In the genomic region with DNA sequence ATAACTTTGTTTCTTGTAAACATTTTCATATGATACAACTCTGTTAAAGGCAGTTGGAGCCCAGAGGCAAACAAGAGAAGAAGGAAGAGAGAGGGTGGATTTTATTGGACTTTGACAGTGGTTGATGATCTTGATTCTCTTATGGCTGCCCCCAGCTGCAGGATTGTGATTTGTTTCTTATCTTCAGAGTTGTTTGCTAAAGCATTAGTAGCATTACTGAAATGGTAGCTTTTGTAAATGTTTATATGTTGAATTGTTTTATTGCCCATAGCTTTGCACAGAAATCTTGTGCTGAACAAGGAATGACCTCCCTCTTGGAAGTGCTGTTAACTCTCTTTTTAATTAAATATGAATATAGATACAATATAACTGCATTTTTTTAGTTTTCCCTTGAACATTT, we compare ENCODE assay signal across 20 cellular contexts.
A peak's percentile ranks its signal among the peaks of the same experiment; 100 is the strongest.
DNase-seq lines count a peak whose midpoint lies in the region; ATAC-seq and TF ChIP-seq lines count a peak whose summit lies in the region.
"Had no signal": no experiment of that assay in that cellular context is flagged by ENCODE, and none has a peak within 500 bp of the region (broad histone marks: within the 10 kb centered on the region; RNA-seq: fewer than 3 reads in every experiment).

No MANE protein-coding gene starts in this region.

- no peaks in the 10 kb centered on the region for H3K4me1 ChIP-seq in colonic mucosa
- peaks cover 5% of the 10 kb centered on the region for H3K4me1 ChIP-seq in mucosa of descending colon (ENCODE audit: low read depth)
- peaks cover 0 to 33% (median 22%) of the 10 kb centered on the region in 4 donors for H3K4me1 ChIP-seq in sigmoid colon

- TF ChIP-seq EP300 in sigmoid colon (IDR thresholded peaks at IDR 0.05), result no peak

- no peak overlapping the region for H3K9ac ChIP-seq in colonic mucosa (ENCODE audit: low read depth in 2 of 2, low read length in 2 of 2)

- intact Hi-C loops in colonic mucosa (cut with DNase I) (no loop called here), mucosa of descending colon (cut with DNase I, micrococcal nuclease) (no loop called here), sigmoid colon (cut with DNase I) (no loop called here)

- H3K36me3 ChIP-seq in colonic mucosa (no peaks in the 10 kb centered on the region), mucosa of descending colon (ENCODE audit: low read depth) (no peaks in the 10 kb centered on the region), sigmoid colon (no peaks in the 10 kb centered on the region)

- H3K4me3 ChIP-seq in colonic mucosa (no peak overlapping the region), mucosa of descending colon (no peak overlapping the region), sigmoid colon (no peak overlapping the region)
- H3K4me3 ChIP-seq: GM23338, SK-N-MC had no signal

- H3K27me3 ChIP-seq in colonic mucosa, result no peaks in the 10 kb centered on the region
- no peaks in the 10 kb centered on the region for H3K27me3 ChIP-seq in sigmoid colon

- ATAC-seq in mucosa of descending colon, result peak; percentile 77
- ATAC-seq in GM21423 (IDR thresholded peaks at IDR 0.05; ENCODE audit: unreplicated experiment), result no peak
- ATAC-seq: GM23338 had no signal

- TF ChIP-seq POLR2A in sigmoid colon (IDR thresholded peaks at IDR 0.05), result no peak

- TF ChIP-seq CTCF in colonic mucosa (IDR thresholded peaks at IDR 0.05) (no peak), mucosa of descending colon (IDR thresholded peaks at IDR 0.05) (no peak), sigmoid colon (IDR thresholded peaks at IDR 0.05) (no peak)

- H3K27ac ChIP-seq in colonic mucosa (no peak overlapping the region), sigmoid colon (no peak overlapping the region)
- H3K27ac ChIP-seq: HL-60, SK-N-MC had no signal

- DNase-seq in H4 (ENCODE audit: low spot score), result peak; percentile 54
- DNase-seq in NCI-H146 (lab: John Stamatoyannopoulos, UW), result peak; percentile 41
- peak; percentile 20 for DNase-seq in colonic mucosa
- DNase-seq in mucosa of descending colon, result peak in 1 of 3 donors; percentile 36
- DNase-seq in sigmoid colon, result no peak
- DNase-seq in NCI-H187 (lab: John Stamatoyannopoulos, UW), result no peak
- DNase-seq in HUDEP-2 (lab: John Stamatoyannopoulos, UW; ENCODE audit: unreplicated experiment in 76 of 76), result no peak
- DNase-seq: CD8-positive, alpha-beta memory T cell; DMS 273 treated with DMSO at 0.1 percent for 48 hours; DMS79; GF-D8; HCEC 1CT; NCI-H1417 treated with DMSO at 0.1 percent for 48 hours; NCI-H446 treated with DMSO at 0.1 percent for 48 hours; NCI-H526; SIG-M5 had no signal

- H3K9me3 ChIP-seq in colonic mucosa (no peaks in the 10 kb centered on the region), mucosa of descending colon (peaks cover 20% of the 10 kb centered on the region), sigmoid colon (no peaks in the 10 kb centered on the region)

Comparison
In these comparisons a context has a peak if more than half of its experiments do, and no peak if none do; other contexts are left out.
1. DNase-seq: peak in H4 (single experiment), NCI-H146 (single experiment) and colonic mucosa (single experiment); none in sigmoid colon (single experiment), NCI-H187 (0 of 2) and HUDEP-2 (0 of 76).